Comparison of ENCODE assay signal across 26 cellular contexts in the genomic region with DNA sequence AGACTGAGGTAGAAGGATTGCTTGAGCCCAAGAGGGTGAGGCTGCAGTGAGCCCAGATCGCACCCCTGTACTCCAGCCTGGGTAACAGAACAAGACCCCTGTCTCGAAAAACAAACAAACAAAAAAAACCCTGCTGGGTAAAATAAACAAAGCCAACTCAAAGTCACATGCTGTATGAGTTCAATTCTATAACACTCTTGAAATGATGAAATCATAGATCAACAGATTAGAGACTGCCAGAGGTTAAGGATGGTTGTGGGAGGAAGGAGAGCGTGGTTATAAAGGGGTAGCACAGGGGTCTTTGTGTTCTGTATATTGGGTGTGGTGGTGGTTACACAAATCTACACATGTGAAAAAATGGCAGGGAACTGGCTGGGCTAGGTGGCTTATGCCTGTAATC.
A peak's percentile ranks its signal among the peaks of the same experiment; 100 is the strongest.
DNase-seq lines count a peak whose midpoint lies in the region; ATAC-seq, FAIRE-seq and TF ChIP-seq lines count a peak whose summit lies in the region.
"Had no signal": no experiment of that assay in that cellular context is flagged by ENCODE, and none has a peak within 500 bp of the region (broad histone marks: within the 10 kb centered on the region; RNA-seq: fewer than 3 reads in every experiment).

No MANE protein-coding gene starts in this region.

- no peak for TF ChIP-seq POLR2A in K562 (conservative IDR thresholded peaks at IDR 0.05)

- H3K4me2 ChIP-seq in K562 (ENCODE audit: insufficient read depth, low read length): no peak overlapping the region
- H3K4me2 ChIP-seq: BLaER1 had no signal

- no peak overlapping the region for H3K4me3 Mint-ChIP-seq in T-helper 17 cell
- H3K4me3 Mint-ChIP-seq: CD14-positive monocyte; CD4-positive, alpha-beta memory T cell; CD4-positive, CD25-positive, alpha-beta regulatory T cell; CD8-positive, alpha-beta memory T cell had no signal

- H3K36me3 ChIP-seq in K562 (ENCODE audit: control insufficient read depth, insufficient read depth, low read length): no peaks in the 10 kb centered on the region
- H3K36me3 ChIP-seq: BE2C, BLaER1 had no signal

- no peak overlapping the region for H3K4me3 ChIP-seq in K562
- H3K4me3 ChIP-seq: BLaER1, GM12878 had no signal

- no peak for TF ChIP-seq EP300 in K562 (IDR thresholded peaks at IDR 0.05; ENCODE audit: low read length)

- in situ Hi-C loops in K562 (cut with MboI): no loop called here

- no peak for FAIRE-seq in K562 (lab: Jason Lieb, UNC)
- FAIRE-seq: A204.1, GM12878, GM12892, GM18507 had no signal

- H3K9me1 ChIP-seq in K562 (ENCODE audit: control insufficient read depth, insufficient read depth, low read length): no peaks in the 10 kb centered on the region

- peaks cover 13 to 22% of the 10 kb centered on the region in 2 experiments; a peak in 4 of 5 replicates for H3K27me3 ChIP-seq in K562 (ENCODE audit: control insufficient read depth in 2 of 2, insufficient read depth in 2 of 2, low read length in 2 of 2)
- H3K27me3 ChIP-seq: BE2C, BLaER1 had no signal

- H3K27ac ChIP-seq in K562 (ENCODE audit: extremely low read depth, low read depth, low read length): no peak overlapping the region
- H3K27ac ChIP-seq: BLaER1 had no signal

- H3K9me3 ChIP-seq in K562 (replicated peaks; ENCODE audit: control insufficient read depth, insufficient read depth, low read depth, low read length) (no peaks in the 10 kb centered on the region), T-helper 17 cell (ENCODE audit: control insufficient read depth, low read length, poor library complexity, severe bottlenecking) (no peaks in the 10 kb centered on the region)
- H3K9me3 ChIP-seq: BE2C had no signal

- intact Hi-C loops in K562 (cut with micrococcal nuclease): no loop called here

- peaks cover 2% of the 10 kb centered on the region for H3K36me3 Mint-ChIP-seq in T-helper 17 cell (ENCODE audit: low read depth)
- H3K36me3 Mint-ChIP-seq: CD14-positive monocyte; CD4-positive, alpha-beta memory T cell; CD4-positive, CD25-positive, alpha-beta regulatory T cell had no signal

- DNase-seq in NCI-H2029 (lab: John Stamatoyannopoulos, UW) (peak; percentile 5), NCI-H2029 treated with DMSO at 0.1 percent for 48 hours (lab: John Stamatoyannopoulos, UW) (no peak), NCI-H345 (lab: John Stamatoyannopoulos, UW) (peak; percentile 26), K562 (ENCODE audit: extremely low read depth in 1 of 4, low spot score in 3 of 4) (no peak), NCI-H748 (lab: John Stamatoyannopoulos, UW; ENCODE audit: unreplicated experiment) (no peak), T-helper 17 cell (no peak)
- DNase-seq: 8988T; ACHN; BE2C; C1 segment of cervical spinal cord; CD4-positive, alpha-beta memory T cell; CD4-positive, CD25-positive, alpha-beta regulatory T cell; CD8-positive, alpha-beta memory T cell; COR-L47; DMS 273 treated with DMSO at 0.1 percent for 48 hours; DMS153; DMS53; DND-41; EL; GDM1 had no signal

- H4K20me1 ChIP-seq in K562 (replicated peaks; ENCODE audit: control insufficient read depth, insufficient read depth, low read length): no peaks in the 10 kb centered on the region
- H4K20me1 ChIP-seq: BLaER1 had no signal

- CTCF ChIA-PET in K562 (lab: Yijun Ruan, JAX; ENCODE audit: low intra/inter-chr PET ratio): no interaction called here

- no peak overlapping the region for H3K9ac ChIP-seq in K562 (ENCODE audit: insufficient read depth in 1 of 2, low read depth in 2 of 2, low read length in 2 of 2)
- H3K9ac ChIP-seq: BLaER1 had no signal

- POLR2A ChIA-PET in K562 (lab: Yijun Ruan, JAX): no interaction called here

- WGBS in K562 (ENCODE audit: insufficient coverage, low coverage, missing lambda C conversion rate): 46% methylated on average over 3 of the region's 3 CpGs

- H2AFZ ChIP-seq in K562 (ENCODE audit: low read depth, low read length): no peak overlapping the region

- no peak overlapping the region for H3K27ac Mint-ChIP-seq in T-helper 17 cell
- H3K27ac Mint-ChIP-seq: CD14-positive monocyte; CD4-positive, alpha-beta memory T cell; CD4-positive, CD25-positive, alpha-beta regulatory T cell had no signal

- BruUV-seq in K562 (replicated peaks; lab: Mats Ljungman, UMichigan): no TSS peak

- ATAC-seq in K562 (no peak), T-helper 17 cell (no peak)
- ATAC-seq: GM12878 had no signal

- no peak for TF ChIP-seq CTCF in K562 (IDR thresholded peaks at IDR 0.05 in 2 of 3, conservative IDR thresholded peaks at IDR 0.05 in 1 of 3; ENCODE audit: insufficient read depth in 2 of 3, low read depth in 1 of 3, low read length in 3 of 3)

- peaks cover 44% of the 10 kb centered on the region for H3K27me3 Mint-ChIP-seq in T-helper 17 cell
- H3K27me3 Mint-ChIP-seq: CD4-positive, CD25-positive, alpha-beta regulatory T cell had no signal

- H3K4me1 ChIP-seq in K562 (replicated peaks in 1 of 2; ENCODE audit: control insufficient read depth in 2 of 2, insufficient read depth in 2 of 2, low read length in 2 of 2): peaks cover 6 to 16% of the 10 kb centered on the region in 2 experiments; a peak in 3 of 5 replicates
- H3K4me1 ChIP-seq: BE2C, BLaER1 had no signal

- H3K79me2 ChIP-seq in K562 (ENCODE audit: control insufficient read depth, insufficient read depth, low read length): no peaks in the 10 kb centered on the region

- no peak for TF ChIP-seq RAD21 in K562 (CRISPR knock-in tag; conservative IDR thresholded peaks at IDR 0.05 in 1 of 2, IDR thresholded peaks at IDR 0.05 in 1 of 2)

- H3K4me1 Mint-ChIP-seq in T-helper 17 cell: no peaks in the 10 kb centered on the region
- H3K4me1 Mint-ChIP-seq: CD14-positive monocyte; CD4-positive, alpha-beta memory T cell; CD8-positive, alpha-beta memory T cell had no signal

TF ChIP-seq in K562, 482 proteins besides CTCF, POLR2A, EP300 and RAD21 (continues in another document):
- TF ChIP-seq NCOA4 (IDR thresholded peaks at IDR 0.05; ENCODE audit: partially characterized antibody) (no peak), SLC30A9 (CRISPR knock-in tag; IDR thresholded peaks at IDR 0.05) (no peak), CEBPG (CRISPR knock-in tag; IDR thresholded peaks at IDR 0.05) (no peak), CEBPG (tag; conservative IDR thresholded peaks at IDR 0.05 in 1 of 2, IDR thresholded peaks at IDR 0.05 in 1 of 2) (peak in 1 of 2 experiments; percentile 61; a peak in 2 of 4 replicates), CC2D1A (IDR thresholded peaks at IDR 0.05) (no peak), TRIM24 (IDR thresholded peaks at IDR 0.05) (0 out of 4 replicates have a peak, but pooled peaks of 1 of the 2 experiments have one; percentile 37), SETDB1 (IDR thresholded peaks at IDR 0.05; ENCODE audit: low read length) (no peak), FIP1L1 (IDR thresholded peaks at IDR 0.05; ENCODE audit: low read depth, low read length, poor library complexity, severe bottlenecking) (no peak), PCBP2 (IDR thresholded peaks at IDR 0.05; ENCODE audit: low read depth, low read length, poor library complexity, severe bottlenecking) (no peak), ETS2 (tag; IDR thresholded peaks at IDR 0.05; ENCODE audit: borderline replicate concordance, poor library complexity, severe bottlenecking) (no peak), JUND (IDR thresholded peaks at IDR 0.05; ENCODE audit: borderline replicate concordance, low read depth, low read length) (0 out of 2 replicates have a peak, but pooled peaks have one; percentile 18), JUND (tag; IDR thresholded peaks at IDR 0.05; ENCODE audit: borderline replicate concordance, low read depth, low read length) (no peak), JUN (IDR thresholded peaks at IDR 0.05; ENCODE audit: borderline replicate concordance, low read depth, low read length) (no peak), JUN (CRISPR knock-in tag; IDR thresholded peaks at IDR 0.05; ENCODE audit: borderline replicate concordance) (no peak), FOXP1 (CRISPR knock-in tag; IDR thresholded peaks at IDR 0.05) (no peak), FOSL1 (tag; conservative IDR thresholded peaks at IDR 0.05) (no peak), GATA2 (CRISPR knock-in tag; IDR thresholded peaks at IDR 0.05) (no peak), SOX6 (IDR thresholded peaks at IDR 0.05) (no peak), HSF4 (CRISPR knock-in tag; IDR thresholded peaks at IDR 0.05; ENCODE audit: borderline replicate concordance) (no peak), SIN3B (IDR thresholded peaks at IDR 0.05; ENCODE audit: low read depth) (no peak), ZNF696 (CRISPR knock-in tag; conservative IDR thresholded peaks at IDR 0.05) (no peak), TGIF2 (CRISPR knock-in tag; IDR thresholded peaks at IDR 0.05) (no peak), SPI1 (IDR thresholded peaks at IDR 0.05; ENCODE audit: borderline replicate concordance, low read depth, low read length) (no peak), SRSF1 (IDR thresholded peaks at IDR 0.05; ENCODE audit: low read depth, low read length) (no peak), MYBL2 (IDR thresholded peaks at IDR 0.05; ENCODE audit: low read depth) (no peak), MYBL2 (CRISPR knock-in tag; IDR thresholded peaks at IDR 0.05; ENCODE audit: borderline replicate concordance) (no peak)
- TF ChIP-seq, protein P1, sequence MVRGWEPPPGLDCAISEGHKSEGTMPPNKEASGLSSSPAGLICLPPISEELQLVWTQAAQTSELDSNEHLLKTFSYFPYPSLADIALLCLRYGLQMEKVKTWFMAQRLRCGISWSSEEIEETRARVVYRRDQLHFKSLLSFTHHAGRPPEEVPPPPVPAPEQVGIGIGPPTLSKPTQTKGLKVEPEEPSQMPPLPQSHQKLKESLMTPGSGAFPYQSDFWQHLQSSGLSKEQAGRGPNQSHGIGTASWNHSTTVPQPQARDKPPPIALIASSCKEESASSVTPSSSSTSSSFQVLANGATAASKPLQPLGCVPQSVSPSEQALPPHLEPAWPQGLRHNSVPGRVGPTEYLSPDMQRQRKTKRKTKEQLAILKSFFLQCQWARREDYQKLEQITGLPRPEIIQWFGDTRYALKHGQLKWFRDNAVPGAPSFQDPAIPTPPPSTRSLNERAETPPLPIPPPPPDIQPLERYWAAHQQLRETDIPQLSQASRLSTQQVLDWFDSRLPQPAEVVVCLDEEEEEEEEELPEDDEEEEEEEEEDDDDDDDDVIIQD (CRISPR knock-in tag; IDR thresholded peaks at IDR 0.05): no peak
- TF ChIP-seq, protein P2, sequence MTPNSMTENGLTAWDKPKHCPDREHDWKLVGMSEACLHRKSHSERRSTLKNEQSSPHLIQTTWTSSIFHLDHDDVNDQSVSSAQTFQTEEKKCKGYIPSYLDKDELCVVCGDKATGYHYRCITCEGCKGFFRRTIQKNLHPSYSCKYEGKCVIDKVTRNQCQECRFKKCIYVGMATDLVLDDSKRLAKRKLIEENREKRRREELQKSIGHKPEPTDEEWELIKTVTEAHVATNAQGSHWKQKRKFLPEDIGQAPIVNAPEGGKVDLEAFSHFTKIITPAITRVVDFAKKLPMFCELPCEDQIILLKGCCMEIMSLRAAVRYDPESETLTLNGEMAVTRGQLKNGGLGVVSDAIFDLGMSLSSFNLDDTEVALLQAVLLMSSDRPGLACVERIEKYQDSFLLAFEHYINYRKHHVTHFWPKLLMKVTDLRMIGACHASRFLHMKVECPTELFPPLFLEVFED (CRISPR knock-in tag; conservative IDR thresholded peaks at IDR 0.05): no peak

Comparison
In these comparisons a context has a peak if more than half of its experiments do, and no peak if none do; other contexts are left out.
1. DNase-seq: peak in NCI-H2029 (single experiment) and NCI-H345 (single experiment); none in NCI-H2029 treated with DMSO at 0.1 percent for 48 hours (single experiment), K562 (0 of 4), NCI-H748 (single experiment) and T-helper 17 cell (0 of 3).